ENCODE assay signal across 12 cellular contexts in the genomic region with DNA sequence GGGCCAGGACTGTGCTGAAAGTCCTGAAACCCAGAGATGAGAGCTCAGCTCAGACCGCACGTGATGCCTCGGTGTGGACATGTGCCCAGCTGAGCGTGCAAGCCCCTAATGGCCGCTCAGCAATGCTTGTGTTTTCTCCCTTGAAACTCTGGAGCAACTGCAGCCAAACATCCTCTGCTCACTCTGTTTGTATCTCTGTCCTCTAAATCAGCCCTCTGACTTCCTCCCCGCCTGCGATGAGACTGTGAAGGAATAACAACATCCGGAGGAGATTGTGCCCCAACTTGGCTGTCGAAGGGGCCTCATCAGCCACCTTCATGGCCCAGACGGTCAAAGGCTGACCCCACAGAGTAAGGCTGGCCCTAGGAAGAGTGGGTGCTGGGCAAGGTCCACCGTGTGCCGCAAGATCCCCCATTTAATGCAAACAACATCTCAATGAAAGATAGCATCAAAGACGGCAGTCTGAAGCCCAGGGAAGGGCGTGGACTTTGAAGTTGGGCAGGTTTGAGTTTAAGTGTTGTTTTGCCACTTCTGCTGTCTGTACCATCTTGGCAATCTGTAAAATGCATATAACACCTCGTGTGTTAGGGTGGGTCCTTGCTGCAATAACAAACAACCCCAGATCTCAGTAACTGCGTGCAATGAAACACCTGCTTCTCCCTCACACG. TPM values are rescaled to one million over a fixed set of nuclear protein-coding genes. Genes with fewer than 3 reads are reported as not detected.
A peak's percentile ranks its signal among the peaks of the same experiment; 100 is the strongest.
DNase-seq lines count a peak whose midpoint lies in the region; ATAC-seq and TF ChIP-seq lines count a peak whose summit lies in the region.
"Had no signal": no experiment of that assay in that cellular context is flagged by ENCODE, and none has a peak within 500 bp of the region (broad histone marks: within the 10 kb centered on the region; RNA-seq: fewer than 3 reads in every experiment).

No MANE protein-coding gene starts in this region.

- H3K27ac Mint-ChIP-seq in T-helper 17 cell (peak overlapping the region; percentile 99), neural progenitor cell (peak overlapping the region; percentile 82), progenitor cell of endocrine pancreas (no peak overlapping the region)

- no peaks in the 10 kb centered on the region for H3K27me3 ChIP-seq in neural progenitor cell

- no peak overlapping the region for H3K9ac ChIP-seq in neural progenitor cell

- H4K20me1 ChIP-seq in neural progenitor cell (ENCODE audit: low read depth) = no peaks in the 10 kb centered on the region

- H3F3A ChIP-seq in neural progenitor cell (ENCODE audit: low read depth) = no peaks in the 10 kb centered on the region

- H3K4me3 Mint-ChIP-seq in T-helper 17 cell (peak overlapping the region; percentile 91), neural progenitor cell (no peak overlapping the region), progenitor cell of endocrine pancreas (ENCODE audit: low read depth) (no peak overlapping the region)

- no peak overlapping the region for H3K4me2 ChIP-seq in neural progenitor cell

- peak; percentile 26 for DNase-seq in EH (ENCODE audit: low read depth)
- no peak for DNase-seq in T-helper 17 cell
- DNase-seq in caudate nucleus (lab: John Stamatoyannopoulos, UW) = no peak
- no peak for DNase-seq in neural progenitor cell (ENCODE audit: low spot score)
- DNase-seq in COLO668 (lab: John Stamatoyannopoulos, UW; ENCODE audit: unreplicated experiment) = no peak
- DNase-seq in progenitor cell of endocrine pancreas (ENCODE audit: low spot score, unreplicated experiment) = no peak
- DNase-seq: Calu3, NCI-H187 had no signal

- H3K9me3 ChIP-seq in T-helper 17 cell (ENCODE audit: control insufficient read depth, low read length, poor library complexity, severe bottlenecking) (no peaks in the 10 kb centered on the region), neural progenitor cell (ENCODE audit: low read depth) (no peaks in the 10 kb centered on the region)
- H3K9me3 ChIP-seq: HAP-1 had no signal

- no peak overlapping the region for H3K4me3 ChIP-seq in neural progenitor cell
- H3K4me3 ChIP-seq: HAP-1 had no signal

- H3K79me2 ChIP-seq in neural progenitor cell (ENCODE audit: low read depth) = no peaks in the 10 kb centered on the region

- TF ChIP-seq CTCF in neural progenitor cell (IDR thresholded peaks at IDR 0.05) = no peak
- no peak for TF ChIP-seq CTCF in progenitor cell of endocrine pancreas (IDR thresholded peaks at IDR 0.05; ENCODE audit: unreplicated experiment)

- peaks cover 11% of the 10 kb centered on the region for H3K4me1 ChIP-seq in neural progenitor cell
- H3K4me1 ChIP-seq: HAP-1 had no signal

- H3K4me1 Mint-ChIP-seq in T-helper 17 cell (peaks cover 36% of the 10 kb centered on the region), neural progenitor cell (peaks cover 35% of the 10 kb centered on the region), progenitor cell of endocrine pancreas (ENCODE audit: low read depth) (peaks cover 34% of the 10 kb centered on the region)

- H3K27me3 Mint-ChIP-seq in T-helper 17 cell (no peaks in the 10 kb centered on the region), neural progenitor cell (ENCODE audit: insufficient read depth, low read depth) (peaks cover 12% of the 10 kb centered on the region), progenitor cell of endocrine pancreas (peaks cover 34% of the 10 kb centered on the region)

- ATAC-seq in T-helper 17 cell = peak; percentile 75
- ATAC-seq in GM18511 (IDR thresholded peaks at IDR 0.05; ENCODE audit: unreplicated experiment) = no peak
- ATAC-seq in HG02884 (IDR thresholded peaks at IDR 0.05; ENCODE audit: unreplicated experiment) = no peak

- no peak overlapping the region for H2AFZ ChIP-seq in neural progenitor cell (replicated peaks)

- H3K9me3 Mint-ChIP-seq in neural progenitor cell (peaks cover 2% of the 10 kb centered on the region), progenitor cell of endocrine pancreas (ENCODE audit: low read depth) (peaks cover 3% of the 10 kb centered on the region)

- H3K36me3 Mint-ChIP-seq in T-helper 17 cell (ENCODE audit: low read depth) (peaks cover 10% of the 10 kb centered on the region), neural progenitor cell (no peaks in the 10 kb centered on the region), progenitor cell of endocrine pancreas (ENCODE audit: insufficient read depth) (no peaks in the 10 kb centered on the region)

- no peaks in the 10 kb centered on the region for H3K36me3 ChIP-seq in neural progenitor cell
- H3K36me3 ChIP-seq: HAP-1 had no signal

- peak overlapping the region; percentile 8 for H3K27ac ChIP-seq in caudate nucleus (ENCODE audit: low read depth, low read length)
- H3K27ac ChIP-seq in neural progenitor cell = no peak overlapping the region

RNA-seq across cellular contexts. Expression of gene CALML3, which starts 39.9 kb away (rescaled TPM):
- total RNA-seq in T-helper 17 cell = not detected
- not detected in 2 replicates for total RNA-seq in neural progenitor cell (ENCODE audit: low replicate concordance)
- total RNA-seq in progenitor cell of endocrine pancreas = not detected in 2 replicates
- total RNA-seq: Calu3, temporal lobe had no signal
